9 cellular contexts compared by ENCODE assay signal in genomic region chr5:157596449-157596848, GRCh38. TPM values are rescaled to one million over a fixed set of nuclear protein-coding genes. Genes with fewer than 3 reads are reported as not detected.
DNase-seq lines count a peak whose midpoint lies in the region; ATAC-seq lines count a peak whose summit lies in the region.
"Had no signal": no experiment of that assay in that cellular context is flagged by ENCODE, and none has a peak within 500 bp of the region (broad histone marks: within the 10 kb centered on the region; RNA-seq: fewer than 3 reads in every experiment).

No MANE protein-coding gene starts in this region.

- ATAC-seq in CD4-positive, CD25-positive, alpha-beta regulatory T cell (ENCODE audit: low read depth in 2 of 2): peak; percentile 65 to 72
- ATAC-seq in GM19395 (IDR thresholded peaks at IDR 0.05; ENCODE audit: unreplicated experiment) (peak; percentile 87), HG03280 (IDR thresholded peaks at IDR 0.05; ENCODE audit: unreplicated experiment) (peak; percentile 74)
- ATAC-seq in activated T-cell treated with anti-CD3 and anti-CD28 coated beads, Interleukin-2, amount 50 U/mL, for 4 hours: peak; percentile 72

- H3K27ac ChIP-seq in CD4-positive, CD25-positive, alpha-beta regulatory T cell (ENCODE audit: insufficient read depth, low read length, poor library complexity, severe bottlenecking): peak overlapping the region; percentile 44
- H3K27ac ChIP-seq: thoracic aorta had no signal

- H3K27me3 ChIP-seq in CD4-positive, CD25-positive, alpha-beta regulatory T cell (ENCODE audit: control insufficient read depth, insufficient read depth, low read length): no peaks in the 10 kb centered on the region

- no peaks in the 10 kb centered on the region for H3K9me3 ChIP-seq in CD4-positive, CD25-positive, alpha-beta regulatory T cell (ENCODE audit: control insufficient read depth in 2 of 2, low read length in 2 of 2)
- H3K9me3 ChIP-seq: thoracic aorta had no signal

- peaks cover 53% of the 10 kb centered on the region for H3K4me1 ChIP-seq in CD4-positive, CD25-positive, alpha-beta regulatory T cell (ENCODE audit: control insufficient read depth, insufficient read depth, low read length, poor library complexity, severe bottlenecking)

- H3K36me3 ChIP-seq in CD4-positive, CD25-positive, alpha-beta regulatory T cell (ENCODE audit: control insufficient read depth, insufficient read depth, low read length): no peaks in the 10 kb centered on the region
- H3K36me3 ChIP-seq: thoracic aorta had no signal

- peak in 1 of 3 donors; percentile 78 for DNase-seq in CD4-positive, CD25-positive, alpha-beta regulatory T cell
- DNase-seq in activated T-cell treated with anti-CD3 and anti-CD28 coated beads, Interleukin-2, amount 50 U/mL, for 4 hours: peak; percentile 18
- no peak for DNase-seq in HT-29 (ENCODE audit: low spot score)
- DNase-seq in NCI-H1417 treated with DMSO at 0.1 percent for 48 hours (lab: John Stamatoyannopoulos, UW): no peak
- no peak for DNase-seq in SKM-1 treated with dmso at 0.1 percent for 144 hours (lab: John Stamatoyannopoulos, UW; ENCODE audit: unreplicated experiment)
- no peak for DNase-seq in activated CD8-positive, alpha-beta memory T cell treated with anti-CD3 and anti-CD28 coated beads, Interleukin-2, amount 50 U/mL, for 4 hours

- peaks cover 43 to 78% (median 61%) of the 10 kb centered on the region in 4 donors for H3K4me1 Mint-ChIP-seq in CD4-positive, CD25-positive, alpha-beta regulatory T cell
- peaks cover 90% of the 10 kb centered on the region for H3K4me1 Mint-ChIP-seq in activated T-cell treated with anti-CD3 and anti-CD28 coated beads, Interleukin-2, amount 50 U/mL, for 4 hours (ENCODE audit: low read depth)

- peaks cover 5% of the 10 kb centered on the region for H3K27me3 Mint-ChIP-seq in CD4-positive, CD25-positive, alpha-beta regulatory T cell
- no peaks in the 10 kb centered on the region for H3K27me3 Mint-ChIP-seq in activated T-cell treated with anti-CD3 and anti-CD28 coated beads, Interleukin-2, amount 50 U/mL, for 4 hours (ENCODE audit: low read depth)

- peak overlapping the region; percentile 22 to 59 (median 40) for H3K27ac Mint-ChIP-seq in CD4-positive, CD25-positive, alpha-beta regulatory T cell

- peaks cover 0 to 3% (median 1%) of the 10 kb centered on the region in 7 donors for H3K9me3 Mint-ChIP-seq in CD4-positive, CD25-positive, alpha-beta regulatory T cell
- peaks cover 3% of the 10 kb centered on the region for H3K9me3 Mint-ChIP-seq in activated T-cell treated with anti-CD3 and anti-CD28 coated beads, Interleukin-2, amount 50 U/mL, for 4 hours

- H3K36me3 Mint-ChIP-seq in CD4-positive, CD25-positive, alpha-beta regulatory T cell: peaks cover 6% of the 10 kb centered on the region
- H3K36me3 Mint-ChIP-seq in activated T-cell treated with anti-CD3 and anti-CD28 coated beads, Interleukin-2, amount 50 U/mL, for 4 hours (ENCODE audit: insufficient read depth): no peaks in the 10 kb centered on the region

- H3K4me3 ChIP-seq in CD4-positive, CD25-positive, alpha-beta regulatory T cell (ENCODE audit: low read depth, low read length): peak overlapping the region; percentile 60
- H3K4me3 ChIP-seq: thoracic aorta had no signal

- H3K4me3 Mint-ChIP-seq in CD4-positive, CD25-positive, alpha-beta regulatory T cell: peak overlapping the region in 3 of 4 donors; percentile 0 to 29 (median 7)
- no peak overlapping the region for H3K4me3 Mint-ChIP-seq in activated T-cell treated with anti-CD3 and anti-CD28 coated beads, Interleukin-2, amount 50 U/mL, for 4 hours

RNA-seq across cellular contexts. Expression of gene ADAM19, which starts 20.9 kb away (rescaled TPM):
- total RNA-seq in CD4-positive, CD25-positive, alpha-beta regulatory T cell: 113 TPM
- polyA plus RNA-seq in CD4-positive, CD25-positive, alpha-beta regulatory T cell: 10 to 100 TPM in 1 of 4 donors, 1 to 10 TPM in 3; 5.5 to 10.9 (median 7.5) TPM
- 10 to 100 TPM; 37.9 to 54.9 (median 49.2) TPM for total RNA-seq in activated T-cell treated with anti-CD3 and anti-CD28 coated beads, Interleukin-2, amount 50 U/mL, for 4 hours
- 9.3 and 11.2 TPM in 2 replicates for total RNA-seq in HT-29 (2014; rRNA removed; shearing (Covaris generic))

RNA-seq across cellular contexts. Expression of gene SOX30, which starts 55.8 kb away (rescaled TPM):
- total RNA-seq in CD4-positive, CD25-positive, alpha-beta regulatory T cell: not detected
- polyA plus RNA-seq in CD4-positive, CD25-positive, alpha-beta regulatory T cell: under 1 TPM; 0.46 to 0.84 (median 0.56) TPM
- total RNA-seq in activated T-cell treated with anti-CD3 and anti-CD28 coated beads, Interleukin-2, amount 50 U/mL, for 4 hours: under 1 TPM in 1 of 3 donors, not detected in 2; 0.08 TPM
- 0.15 and 0.37 TPM in 2 replicates for total RNA-seq in HT-29 (2014; rRNA removed; shearing (Covaris generic))
- total RNA-seq: thoracic aorta had no signal
